In genomic region chr6:18469486-18469885, GRCh38 we compare ENCODE assay signal across 20 cellular contexts.
"Had no signal": no experiment of that assay in that cellular context is flagged by ENCODE, and none has a peak within 500 bp of the region (broad histone marks: within the 10 kb centered on the region; RNA-seq: fewer than 3 reads in every experiment).

No MANE protein-coding gene starts in this region.

- H3K9me2 ChIP-seq: SK-N-SH had no signal

- H3K27me3 Mint-ChIP-seq: IgD-negative memory B cell had no signal

- DNase-seq: Kasumi-1, MM.1S, NCI-H1092 treated with DMSO at 0.1 percent for 48 hours, NCI-H1436, NCI-H187, NCI-H2029, NCI-H2081 treated with DMSO at 0.1 percent for 48 hours, NCI-H2171, NCI-H226, NCI-H446, NCI-H510A, NCI-H524 treated with DMSO at 0.1 percent for 48 hours, NCI-H69, NCI-H774, SHP77, SK-N-SH had no signal

- H3K27ac Mint-ChIP-seq: IgD-negative memory B cell had no signal

- H3K4me2 ChIP-seq: KMS-11, SK-N-SH had no signal

- H3K4me3 ChIP-seq: K562 had no signal

- H3K4me3 Mint-ChIP-seq: IgD-negative memory B cell had no signal

- H3K27ac ChIP-seq: KMS-11, RWPE1 had no signal

- ATAC-seq: K562 had no signal

- H3K9me3 ChIP-seq: SK-N-SH had no signal
